Comparison of ENCODE assay signal across 15 cellular contexts in genomic region chr4:183154701-183155391, GRCh38. TPM values are rescaled to one million over a fixed set of nuclear protein-coding genes. Genes with fewer than 3 reads are reported as not detected.
DNase-seq lines count a peak whose midpoint lies in the region; ATAC-seq and TF ChIP-seq lines count a peak whose summit lies in the region.
"Had no signal": no experiment of that assay in that cellular context is flagged by ENCODE, and none has a peak within 500 bp of the region (broad histone marks: within the 10 kb centered on the region; RNA-seq: fewer than 3 reads in every experiment).

No MANE protein-coding gene starts in this region.

- no peak for ATAC-seq in stimulated activated memory B cell treated with anti-CD40 and anti-IgM and Interleukin-4, amounts not matched to agents 10 μg/mL and 1 μg/mL and 100 μg/mL, for 72 hours
- ATAC-seq in stimulated activated naive CD8-positive, alpha-beta T cell treated with anti-CD3 and anti-CD28 coated beads, Interleukin-15, Interleukin-2, amounts not matched to agents 100 U/mL and 50 U/mL, for 24 hours: no peak

- H3K9me3 Mint-ChIP-seq in Caco-2 (ENCODE audit: unreplicated experiment): no peaks in the 10 kb centered on the region
- H3K9me3 Mint-ChIP-seq in stimulated activated memory B cell treated with anti-CD40 and anti-IgM and Interleukin-4, amounts not matched to agents 10 μg/mL and 1 μg/mL and 100 μg/mL, for 72 hours: no peaks in the 10 kb centered on the region
- H3K9me3 Mint-ChIP-seq: CD8-positive, alpha-beta memory T cell had no signal

- peak; percentile 82 to 89 for DNase-seq in Caco-2
- DNase-seq in NCI-H526 treated with DMSO at 0.1 percent for 48 hours (lab: John Stamatoyannopoulos, UW): peak; percentile 33
- no peak for DNase-seq in left ventricle myocardium inferior
- DNase-seq in myocyte (ENCODE audit: low read depth): peak; percentile 52
- no peak for DNase-seq in effector memory CD4-positive, alpha-beta T cell
- no peak for DNase-seq in AG08396 (ENCODE audit: low spot score)
- DNase-seq in stimulated activated naive CD8-positive, alpha-beta T cell treated with anti-CD3 and anti-CD28 coated beads, Interleukin-15, Interleukin-2, amounts not matched to agents 100 U/mL and 50 U/mL, for 24 hours: no peak
- DNase-seq: activated naive CD4-positive, alpha-beta T cell; CD8-positive, alpha-beta memory T cell; cortex of kidney; erythroblast; GOT3; NCI-H1436 had no signal

- TF ChIP-seq CTCF in Caco-2 (IDR thresholded peaks at IDR 0.05; ENCODE audit: insufficient read depth in 1 of 2, low read depth in 1 of 2, low read length in 1 of 2, severe bottlenecking in 1 of 2, unreplicated experiment in 1 of 2): no peak
- TF ChIP-seq CTCF in left ventricle myocardium inferior (IDR thresholded peaks at IDR 0.05; ENCODE audit: borderline replicate concordance): no peak

- peaks cover 21% of the 10 kb centered on the region for H3K36me3 Mint-ChIP-seq in Caco-2 (ENCODE audit: insufficient read depth, unreplicated experiment)
- H3K36me3 Mint-ChIP-seq in stimulated activated memory B cell treated with anti-CD40 and anti-IgM and Interleukin-4, amounts not matched to agents 10 μg/mL and 1 μg/mL and 100 μg/mL, for 72 hours: no peaks in the 10 kb centered on the region
- H3K36me3 Mint-ChIP-seq: CD8-positive, alpha-beta memory T cell had no signal

- peaks cover 52% of the 10 kb centered on the region for H3K4me1 ChIP-seq in Caco-2
- H3K4me1 ChIP-seq in left ventricle myocardium inferior: peaks cover 34% of the 10 kb centered on the region
- no peaks in the 10 kb centered on the region for H3K4me1 ChIP-seq in effector memory CD4-positive, alpha-beta T cell (ENCODE audit: control insufficient read depth, insufficient read depth, low read length, poor library complexity, severe bottlenecking)
- H3K4me1 ChIP-seq: ascending aorta had no signal

- POLR2A ChIA-PET in Caco-2 (lab: Charles Lee): interaction anchor here (0.6 to 0.7 kb wide), 2 partner anchors 10 to 925 kb away, joined by 3 to 6 read pairs; no protein-coding TSS in a partner anchor

- peak overlapping the region; percentile 65 for H3K4me3 Mint-ChIP-seq in Caco-2 (ENCODE audit: unreplicated experiment)
- no peak overlapping the region for H3K4me3 Mint-ChIP-seq in stimulated activated memory B cell treated with anti-CD40 and anti-IgM and Interleukin-4, amounts not matched to agents 10 μg/mL and 1 μg/mL and 100 μg/mL, for 72 hours
- H3K4me3 Mint-ChIP-seq: CD8-positive, alpha-beta memory T cell had no signal

- H3K4me3 ChIP-seq in Caco-2 (ENCODE audit: low read depth, low read length) (peak overlapping the region; percentile 29), left ventricle myocardium inferior (peak overlapping the region; percentile 20)
- H3K4me3 ChIP-seq in effector memory CD4-positive, alpha-beta T cell (ENCODE audit: insufficient read depth, low read depth, low read length, poor library complexity, severe bottlenecking): no peak overlapping the region
- H3K4me3 ChIP-seq: ascending aorta had no signal

- H3K27me3 ChIP-seq in Caco-2 (replicated peaks; ENCODE audit: control insufficient read depth, insufficient read depth, low read length) (no peaks in the 10 kb centered on the region), left ventricle myocardium inferior (ENCODE audit: low read depth) (no peaks in the 10 kb centered on the region)
- H3K27me3 ChIP-seq in effector memory CD4-positive, alpha-beta T cell (replicated peaks; ENCODE audit: control insufficient read depth, insufficient read depth, low read length, poor library complexity, severe bottlenecking): peaks cover 2% of the 10 kb centered on the region
- H3K27me3 ChIP-seq: ascending aorta had no signal

- no peaks in the 10 kb centered on the region for H3K36me3 ChIP-seq in Caco-2 (ENCODE audit: control insufficient read depth, insufficient read depth, low read length)
- H3K36me3 ChIP-seq in left ventricle myocardium inferior: no peaks in the 10 kb centered on the region
- H3K36me3 ChIP-seq in effector memory CD4-positive, alpha-beta T cell (ENCODE audit: control insufficient read depth, insufficient read depth, low read length): no peaks in the 10 kb centered on the region
- H3K36me3 ChIP-seq: ascending aorta had no signal

- H3K9me3 ChIP-seq in Caco-2 (no peaks in the 10 kb centered on the region), left ventricle myocardium inferior (replicated peaks) (no peaks in the 10 kb centered on the region)
- H3K9me3 ChIP-seq in effector memory CD4-positive, alpha-beta T cell (ENCODE audit: control insufficient read depth, low read length): no peaks in the 10 kb centered on the region
- H3K9me3 ChIP-seq: ascending aorta had no signal

- intact Hi-C loops in Caco-2 (cut with micrococcal nuclease; ENCODE audit: unreplicated experiment): loop anchor here (1.0 to 5.0 kb wide), 4 partner anchors 10 to 97 kb away; no protein-coding TSS in a partner anchor
- intact Hi-C loops in left ventricle myocardium inferior (cut with micrococcal nuclease): no loop called here

- peaks cover 28% of the 10 kb centered on the region for H3K4me1 Mint-ChIP-seq in Caco-2 (ENCODE audit: low read depth, unreplicated experiment)
- H3K4me1 Mint-ChIP-seq in stimulated activated memory B cell treated with anti-CD40 and anti-IgM and Interleukin-4, amounts not matched to agents 10 μg/mL and 1 μg/mL and 100 μg/mL, for 72 hours: no peaks in the 10 kb centered on the region
- H3K4me1 Mint-ChIP-seq: CD8-positive, alpha-beta memory T cell had no signal

- CTCF ChIA-PET in Caco-2 (lab: Charles Lee): interaction anchor here (0.6 kb wide), 1 partner anchor 16 kb away, joined by 3 read pairs; no protein-coding TSS in a partner anchor

- H3K27ac ChIP-seq in left ventricle myocardium inferior (replicated peaks): peak overlapping the region; percentile 73
- no peak overlapping the region for H3K27ac ChIP-seq in effector memory CD4-positive, alpha-beta T cell (ENCODE audit: insufficient read depth, low read length, poor library complexity, severe bottlenecking)
- H3K27ac ChIP-seq: ascending aorta had no signal

- no TSS peak for BruUV-seq in Caco-2 (replicated peaks; lab: Mats Ljungman, UMichigan)

- no peaks in the 10 kb centered on the region for H3K27me3 Mint-ChIP-seq in Caco-2 (ENCODE audit: insufficient read depth, unreplicated experiment)
- H3K27me3 Mint-ChIP-seq in stimulated activated memory B cell treated with anti-CD40 and anti-IgM and Interleukin-4, amounts not matched to agents 10 μg/mL and 1 μg/mL and 100 μg/mL, for 72 hours: no peaks in the 10 kb centered on the region

- H3K27ac Mint-ChIP-seq in Caco-2 (ENCODE audit: unreplicated experiment): peak overlapping the region; percentile 66
- H3K27ac Mint-ChIP-seq in stimulated activated memory B cell treated with anti-CD40 and anti-IgM and Interleukin-4, amounts not matched to agents 10 μg/mL and 1 μg/mL and 100 μg/mL, for 72 hours: no peak overlapping the region

RNA-seq across cellular contexts. Expression of gene WWC2, which starts 55.8 kb away (rescaled TPM):
- total RNA-seq in Caco-2 (2022): 120 and 126 TPM in 2 replicates
- 42.3 TPM for total RNA-seq in left ventricle myocardium inferior
- 13.8 and 17.3 TPM in 2 replicates for total RNA-seq in myocyte
- 19.8 TPM for polyA plus RNA-seq in myocyte (2012)

Comparison
In these comparisons a context has a peak if more than half of its experiments do, and no peak if none do; other contexts are left out.
1. DNase-seq: peak in Caco-2 (2 of 2), NCI-H526 treated with DMSO at 0.1 percent for 48 hours (single experiment) and myocyte (single experiment); none in left ventricle myocardium inferior (single experiment), effector memory CD4-positive, alpha-beta T cell (0 of 3), AG08396 (single experiment) and stimulated activated naive CD8-positive, alpha-beta T cell treated with anti-CD3 and anti-CD28 coated beads, Interleukin-15, Interleukin-2, amounts not matched to agents 100 U/mL and 50 U/mL, for 24 hours (single experiment).